Comparison of ENCODE assay signal across 28 cellular contexts in the genomic region with DNA sequence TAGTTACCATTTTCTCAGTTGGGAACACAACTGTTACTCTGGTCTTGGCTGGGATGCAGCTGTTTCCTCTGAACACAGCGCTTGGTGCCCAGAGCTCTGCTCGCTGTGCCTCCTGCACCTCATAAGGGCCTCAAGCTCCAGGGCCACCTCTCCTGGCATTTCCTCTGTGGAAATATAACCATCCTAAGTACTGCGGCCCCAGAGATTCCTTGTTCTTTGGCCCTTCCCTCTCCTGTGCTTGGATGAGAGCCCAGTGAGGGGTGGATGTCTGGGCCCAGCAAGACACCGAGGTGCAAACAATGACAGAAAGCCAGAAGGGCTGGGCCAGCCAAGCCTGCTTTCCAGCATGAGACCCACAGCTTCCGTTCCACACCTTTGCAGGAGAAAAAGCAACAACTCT.
DNase-seq lines count a peak whose midpoint lies in the region; TF ChIP-seq lines count a peak whose summit lies in the region.
"Had no signal": no experiment of that assay in that cellular context is flagged by ENCODE, and none has a peak within 500 bp of the region (broad histone marks: within the 10 kb centered on the region; RNA-seq: fewer than 3 reads in every experiment).

No MANE protein-coding gene starts in this region.

- H3K9me3 ChIP-seq in sigmoid colon = peaks cover 0 to 4% (median 0%) of the 10 kb centered on the region in 4 donors
- H3K9me3 ChIP-seq: testis had no signal

- WGBS in sigmoid colon, 2 donors = 24 to 45% methylated on average over 5 of the region's 5 CpGs

- H3K9me3 Mint-ChIP-seq in CD14-positive monocyte = peaks cover 7 to 16% (median 9%) of the 10 kb centered on the region in 7 donors

- peaks cover 0 to 8% (median 0%) of the 10 kb centered on the region in 4 donors for H3K4me1 ChIP-seq in sigmoid colon
- H3K4me1 ChIP-seq: heart right ventricle, left lung, testis, vagina had no signal

- H3K36me3 Mint-ChIP-seq in CD14-positive monocyte = no peaks in the 10 kb centered on the region
- H3K36me3 Mint-ChIP-seq: immature natural killer cell had no signal

- H3K4me3 Mint-ChIP-seq in CD14-positive monocyte = no peak overlapping the region
- H3K4me3 Mint-ChIP-seq: activated T-cell treated with anti-CD3 and anti-CD28 coated beads, Interleukin-2, amount 50 U/mL, for 24 hours; CD4-positive, alpha-beta T cell; immature natural killer cell; naive thymus-derived CD4-positive, alpha-beta T cell; stimulated activated naive B cell treated with anti-CD40 and anti-IgM and Interleukin-4, amounts not matched to agents 10 μg/mL and 1 μg/mL and 100 μg/mL, for 72 hours had no signal

- H3K27me3 Mint-ChIP-seq in CD14-positive monocyte (ENCODE audit: low read depth in 3 of 3) = peaks cover 8 to 21% (median 18%) of the 10 kb centered on the region in 3 donors

- TF ChIP-seq EP300 in Ishikawa (IDR thresholded peaks at IDR 0.05; ENCODE audit: borderline replicate concordance) = peak; percentile 79
- no peak for TF ChIP-seq EP300 in sigmoid colon (IDR thresholded peaks at IDR 0.05)

- TF ChIP-seq CTCF in CD14-positive monocyte (IDR thresholded peaks at IDR 0.05) = no peak
- no peak for TF ChIP-seq CTCF in sigmoid colon (IDR thresholded peaks at IDR 0.05)

- DNase-seq in CD14-positive monocyte (ENCODE audit: low spot score) = peak; percentile 25
- DNase-seq in astrocyte of the hippocampus (ENCODE audit: low read depth, low spot score) = peak; percentile 29
- DNase-seq in sigmoid colon = peak; percentile 27
- DNase-seq in NCI-H748 (lab: John Stamatoyannopoulos, UW; ENCODE audit: unreplicated experiment) = no peak
- no peak for DNase-seq in activated CD8-positive, alpha-beta memory T cell treated with anti-CD3 and anti-CD28 coated beads for 24 hours
- DNase-seq in NCI-H1048 (lab: John Stamatoyannopoulos, UW) = no peak
- DNase-seq: activated naive CD4-positive, alpha-beta T cell; brain microvascular endothelial cell; effector memory CD4-positive, alpha-beta T cell; foreskin fibroblast; heart right ventricle; immature natural killer cell; MM.1S; naive thymus-derived CD4-positive, alpha-beta T cell; NCI-H1436 treated with DMSO at 0.1 percent for 48 hours; NCI-H2171; NCI-H82; nucleus accumbens; SJCRH30; stimulated activated CD4-positive, alpha-beta T cell treated with anti-CD3 and anti-CD28 coated beads, Interleukin-4, amount 100 ng/mL, for 1 hour; stimulated activated naive B cell treated with anti-CD40 and anti-IgM and Interleukin-4, amounts not matched to agents 10 μg/mL and 1 μg/mL and 100 μg/mL, for 72 hours; T-helper 1 cell; testis had no signal

- no peak overlapping the region for H3K27ac Mint-ChIP-seq in CD14-positive monocyte
- H3K27ac Mint-ChIP-seq: activated T-cell treated with anti-CD3 and anti-CD28 coated beads, Interleukin-2, amount 50 U/mL, for 24 hours; CD4-positive, alpha-beta T cell; immature natural killer cell; stimulated activated naive B cell treated with anti-CD40 and anti-IgM and Interleukin-4, amounts not matched to agents 10 μg/mL and 1 μg/mL and 100 μg/mL, for 72 hours had no signal

- no peaks in the 10 kb centered on the region for H3K36me3 ChIP-seq in sigmoid colon
- H3K36me3 ChIP-seq: brain microvascular endothelial cell, heart right ventricle, left lung, SJCRH30, vagina had no signal

- no peak overlapping the region for H3K27ac ChIP-seq in sigmoid colon
- H3K27ac ChIP-seq: brain microvascular endothelial cell, heart right ventricle, left lung, SJCRH30, testis, vagina had no signal

- no peak overlapping the region for H3K4me3 ChIP-seq in sigmoid colon
- H3K4me3 ChIP-seq: heart right ventricle, left lung, SJCRH30, testis, vagina had no signal

- H3K27me3 ChIP-seq in sigmoid colon = no peaks in the 10 kb centered on the region
- H3K27me3 ChIP-seq: brain microvascular endothelial cell, SJCRH30, testis, vagina had no signal

- no peaks in the 10 kb centered on the region for H3K4me1 Mint-ChIP-seq in CD14-positive monocyte

- intact Hi-C loops in CD14-positive monocyte (cut with micrococcal nuclease) = no loop called here
- intact Hi-C loops in sigmoid colon (cut with DNase I) = no loop called here

- peak; percentile 33; the same call in 1 of the 2 replicates for TF ChIP-seq RAD21 in Ishikawa (IDR thresholded peaks at IDR 0.05; ENCODE audit: low read depth)

- TF ChIP-seq POLR2A in sigmoid colon (IDR thresholded peaks at IDR 0.05) = no peak

TF ChIP-seq in Ishikawa, 13 proteins besides CTCF, POLR2A, EP300 and RAD21:
- 0 out of 2 replicates have a peak, but pooled peaks have one; percentile 19 for TF ChIP-seq CEBPB (IDR thresholded peaks at IDR 0.05)
- 0 out of 2 replicates have a peak, but pooled peaks have one; percentile 39 for TF ChIP-seq EGR1 (IDR thresholded peaks at IDR 0.05)
- peak; percentile 85 for TF ChIP-seq TCF12 (IDR thresholded peaks at IDR 0.05; ENCODE audit: low read depth)
- no peak for TF ChIP-seq CREB1 (IDR thresholded peaks at IDR 0.05; ENCODE audit: low read depth)
- TF ChIP-seq, protein P1, sequence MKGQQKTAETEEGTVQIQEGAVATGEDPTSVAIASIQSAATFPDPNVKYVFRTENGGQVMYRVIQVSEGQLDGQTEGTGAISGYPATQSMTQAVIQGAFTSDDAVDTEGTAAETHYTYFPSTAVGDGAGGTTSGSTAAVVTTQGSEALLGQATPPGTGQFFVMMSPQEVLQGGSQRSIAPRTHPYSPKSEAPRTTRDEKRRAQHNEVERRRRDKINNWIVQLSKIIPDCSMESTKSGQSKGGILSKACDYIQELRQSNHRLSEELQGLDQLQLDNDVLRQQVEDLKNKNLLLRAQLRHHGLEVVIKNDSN (IDR thresholded peaks at IDR 0.05) = no peak
- 0 out of 2 replicates have a peak, but pooled peaks have one; percentile 15 for TF ChIP-seq FOXM1 (IDR thresholded peaks at IDR 0.05; ENCODE audit: borderline replicate concordance, low read depth)
- TF ChIP-seq TAF1 (IDR thresholded peaks at IDR 0.05; ENCODE audit: low read depth) = no peak
- 0 out of 2 replicates have a peak, but pooled peaks have one; percentile 34 for TF ChIP-seq YY1 (IDR thresholded peaks at IDR 0.05; ENCODE audit: low read depth)
- peak; percentile 73 for TF ChIP-seq TEAD4 (IDR thresholded peaks at IDR 0.05)
- TF ChIP-seq ZBTB7A (IDR thresholded peaks at IDR 0.05; ENCODE audit: low read depth) = no peak
- TF ChIP-seq, protein P2, sequence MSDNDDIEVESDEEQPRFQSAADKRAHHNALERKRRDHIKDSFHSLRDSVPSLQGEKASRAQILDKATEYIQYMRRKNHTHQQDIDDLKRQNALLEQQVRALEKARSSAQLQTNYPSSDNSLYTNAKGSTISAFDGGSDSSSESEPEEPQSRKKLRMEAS (IDR thresholded peaks at IDR 0.05) = no peak; the same call in 1 of the 2 replicates
- TF ChIP-seq, protein P3, sequence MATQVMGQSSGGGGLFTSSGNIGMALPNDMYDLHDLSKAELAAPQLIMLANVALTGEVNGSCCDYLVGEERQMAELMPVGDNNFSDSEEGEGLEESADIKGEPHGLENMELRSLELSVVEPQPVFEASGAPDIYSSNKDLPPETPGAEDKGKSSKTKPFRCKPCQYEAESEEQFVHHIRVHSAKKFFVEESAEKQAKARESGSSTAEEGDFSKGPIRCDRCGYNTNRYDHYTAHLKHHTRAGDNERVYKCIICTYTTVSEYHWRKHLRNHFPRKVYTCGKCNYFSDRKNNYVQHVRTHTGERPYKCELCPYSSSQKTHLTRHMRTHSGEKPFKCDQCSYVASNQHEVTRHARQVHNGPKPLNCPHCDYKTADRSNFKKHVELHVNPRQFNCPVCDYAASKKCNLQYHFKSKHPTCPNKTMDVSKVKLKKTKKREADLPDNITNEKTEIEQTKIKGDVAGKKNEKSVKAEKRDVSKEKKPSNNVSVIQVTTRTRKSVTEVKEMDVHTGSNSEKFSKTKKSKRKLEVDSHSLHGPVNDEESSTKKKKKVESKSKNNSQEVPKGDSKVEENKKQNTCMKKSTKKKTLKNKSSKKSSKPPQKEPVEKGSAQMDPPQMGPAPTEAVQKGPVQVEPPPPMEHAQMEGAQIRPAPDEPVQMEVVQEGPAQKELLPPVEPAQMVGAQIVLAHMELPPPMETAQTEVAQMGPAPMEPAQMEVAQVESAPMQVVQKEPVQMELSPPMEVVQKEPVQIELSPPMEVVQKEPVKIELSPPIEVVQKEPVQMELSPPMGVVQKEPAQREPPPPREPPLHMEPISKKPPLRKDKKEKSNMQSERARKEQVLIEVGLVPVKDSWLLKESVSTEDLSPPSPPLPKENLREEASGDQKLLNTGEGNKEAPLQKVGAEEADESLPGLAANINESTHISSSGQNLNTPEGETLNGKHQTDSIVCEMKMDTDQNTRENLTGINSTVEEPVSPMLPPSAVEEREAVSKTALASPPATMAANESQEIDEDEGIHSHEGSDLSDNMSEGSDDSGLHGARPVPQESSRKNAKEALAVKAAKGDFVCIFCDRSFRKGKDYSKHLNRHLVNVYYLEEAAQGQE (IDR thresholded peaks at IDR 0.05; ENCODE audit: low read depth) = no peak
- peak; percentile 89 for TF ChIP-seq NFIC (IDR thresholded peaks at IDR 0.05)
TF ChIP-seq in Ishikawa: peak in this region for 7.

Comparison
In these comparisons a context has a peak if more than half of its experiments do, and no peak if none do; other contexts are left out.
1. DNase-seq: peak in CD14-positive monocyte (single experiment), astrocyte of the hippocampus (single experiment) and sigmoid colon (single experiment); none in NCI-H748 (single experiment), activated CD8-positive, alpha-beta memory T cell treated with anti-CD3 and anti-CD28 coated beads for 24 hours (single experiment) and NCI-H1048 (single experiment).